In the genomic region with DNA sequence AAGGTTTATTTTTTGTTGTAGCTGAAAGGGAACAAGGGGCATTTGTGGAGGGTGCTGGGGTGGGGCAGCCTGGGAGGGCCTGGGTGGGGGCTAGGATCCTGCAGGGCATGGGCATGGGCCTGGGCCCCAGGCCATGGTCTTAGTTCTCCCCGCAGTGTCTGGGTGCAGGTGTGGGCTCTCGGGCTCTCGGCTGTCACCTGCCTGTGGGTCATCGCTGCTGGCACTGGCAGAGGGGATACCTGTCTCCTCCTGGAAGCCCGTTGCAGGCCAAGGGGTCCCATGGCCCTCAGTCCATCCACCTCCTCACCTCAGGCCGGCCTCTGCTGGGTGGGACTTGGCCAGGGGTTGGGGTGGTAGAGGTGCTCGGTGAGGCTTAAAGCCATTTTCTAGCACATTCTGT, we compare ENCODE assay signal across 8 cellular contexts.
"Had no signal": no experiment of that assay in that cellular context is flagged by ENCODE, and none has a peak within 500 bp of the region (broad histone marks: within the 10 kb centered on the region; RNA-seq: fewer than 3 reads in every experiment).

No MANE protein-coding gene starts in this region.

- H3K4me3 ChIP-seq: GM12878 had no signal

- FAIRE-seq: G401.6, GM12878, GM12891, GM12892, GM18507, GM19239 had no signal

- DNase-seq: GDM1, GF-D8 had no signal

- ATAC-seq: GM12878 had no signal
